In genomic region chr17:35900280-35900679, GRCh38 we compare ENCODE assay signal across 24 cellular contexts. TPM values are rescaled to one million over a fixed set of nuclear protein-coding genes. Genes with fewer than 3 reads are reported as not detected.
DNase-seq lines count a peak whose midpoint lies in the region; FAIRE-seq and TF ChIP-seq lines count a peak whose summit lies in the region.
"Had no signal": no experiment of that assay in that cellular context is flagged by ENCODE, and none has a peak within 500 bp of the region (broad histone marks: within the 10 kb centered on the region; RNA-seq: fewer than 3 reads in every experiment).

No MANE protein-coding gene starts in this region.

- no peak for TF ChIP-seq POLR2A in Peyer's patch (IDR thresholded peaks at IDR 0.05)

- H3K27me3 ChIP-seq in CD4-positive, alpha-beta memory T cell (ENCODE audit: insufficient read depth, low read length), result no peaks in the 10 kb centered on the region
- H3K27me3 ChIP-seq in Peyer's patch, result no peaks in the 10 kb centered on the region
- H3K27me3 ChIP-seq in bronchial epithelial cell (ENCODE audit: control insufficient read depth, insufficient read depth, low read length), result no peaks in the 10 kb centered on the region
- H3K27me3 ChIP-seq: left lung, ovary, sigmoid colon, testis had no signal

- peaks cover 48% of the 10 kb centered on the region for H3K4me1 ChIP-seq in CD4-positive, alpha-beta memory T cell (ENCODE audit: insufficient read depth, low read length)
- H3K4me1 ChIP-seq in Peyer's patch, result no peaks in the 10 kb centered on the region
- H3K4me1 ChIP-seq: sigmoid colon, testis had no signal

- no peaks in the 10 kb centered on the region for H3K9me3 ChIP-seq in CD4-positive, alpha-beta memory T cell (ENCODE audit: control insufficient read depth in 1 of 2, low read length in 2 of 2)
- H3K9me3 ChIP-seq in Peyer's patch, result no peaks in the 10 kb centered on the region
- H3K9me3 ChIP-seq: left lung, ovary, sigmoid colon, testis had no signal

- peaks cover 0 to 2% of the 10 kb centered on the region in 2 donors for H3K27me3 Mint-ChIP-seq in CD4-positive, alpha-beta memory T cell
- H3K27me3 Mint-ChIP-seq in nephron (ENCODE audit: low read depth), result peaks cover 7% of the 10 kb centered on the region

- peaks cover 0 to 3% (median 0%) of the 10 kb centered on the region in 8 donors for H3K9me3 Mint-ChIP-seq in CD4-positive, alpha-beta memory T cell
- no peaks in the 10 kb centered on the region for H3K9me3 Mint-ChIP-seq in nephron

- POLR2A ChIA-PET in CD4-positive, alpha-beta memory T cell (lab: Charles Lee; ENCODE audit: partially characterized antibody), result interaction anchor here (0.7 to 8.0 kb wide), 8 partner anchors 9 to 46 kb away, joined by 3 to 113 read pairs (median 4); partner anchors contain the start of genes CCL5 and HEATR9

- H3K27ac Mint-ChIP-seq in CD4-positive, alpha-beta memory T cell, result peak overlapping the region; percentile 67 to 94 (median 87)
- H3K27ac Mint-ChIP-seq in nephron, result peak overlapping the region; percentile 38 to 77 (median 68)

- peak in 1 of 5 donors; percentile 56 for DNase-seq in CD4-positive, alpha-beta memory T cell
- DNase-seq in Peyer's patch (peak in 1 of 3 donors; percentile 54), bronchial epithelial cell (ENCODE audit: low read depth) (peak; percentile 4), NOMO-1 (lab: John Stamatoyannopoulos, UW; ENCODE audit: unreplicated experiment in 2 of 2) (no peak), DMS53 (lab: John Stamatoyannopoulos, UW) (no peak), EL (no peak), middle frontal gyrus (ENCODE audit: extremely low spot score, low spot score) (no peak)
- DNase-seq: activated CD4-positive, CD25-positive, alpha-beta regulatory T cell; GDM1; left lung; MM.1S; NCI-H446; ovary; Right ventricle myocardium superior; sigmoid colon; stimulated activated CD4-positive, alpha-beta T cell treated with anti-CD3 and anti-CD28 coated beads, Interleukin-2, amount 100 ng/mL, for 48 hours; testis had no signal

- TF ChIP-seq CTCF in Peyer's patch (IDR thresholded peaks at IDR 0.05) (no peak), bronchial epithelial cell (IDR thresholded peaks at IDR 0.05; ENCODE audit: insufficient read depth, low read length, severe bottlenecking) (no peak), nephron (IDR thresholded peaks at IDR 0.05; ENCODE audit: unreplicated experiment in 3 of 3) (no peak)

- H3K4me3 Mint-ChIP-seq in CD4-positive, alpha-beta memory T cell, result peak overlapping the region in 6 of 8 donors; percentile 17 to 75 (median 55)
- no peak overlapping the region for H3K4me3 Mint-ChIP-seq in nephron

- intact Hi-C loops in CD4-positive, alpha-beta memory T cell (cut with micrococcal nuclease), result no loop called here

- H3K4me3 ChIP-seq in CD4-positive, alpha-beta memory T cell (ENCODE audit: low read length in 2 of 2), result no peak overlapping the region
- no peak overlapping the region for H3K4me3 ChIP-seq in Peyer's patch
- no peak overlapping the region for H3K4me3 ChIP-seq in bronchial epithelial cell (ENCODE audit: low read depth, low read length)
- H3K4me3 ChIP-seq: left lung, ovary, sigmoid colon, testis had no signal

- CTCF ChIA-PET in CD4-positive, alpha-beta memory T cell (lab: Charles Lee; ENCODE audit: partially characterized antibody), result interaction anchor here (1.0 to 2.0 kb wide), 2 partner anchors 9 to 50 kb away, joined by 3 to 5 read pairs; no protein-coding TSS in a partner anchor

- peaks cover 24 to 64% (median 46%) of the 10 kb centered on the region in 4 donors for H3K4me1 Mint-ChIP-seq in CD4-positive, alpha-beta memory T cell
- peaks cover 42% of the 10 kb centered on the region for H3K4me1 Mint-ChIP-seq in nephron

- FAIRE-seq in bronchial epithelial cell (lab: Jason Lieb, UNC), result no peak
- FAIRE-seq: astrocyte, colon, endometrium, GM12892 had no signal

- H3K36me3 Mint-ChIP-seq in CD4-positive, alpha-beta memory T cell, result no peaks in the 10 kb centered on the region
- no peaks in the 10 kb centered on the region for H3K36me3 Mint-ChIP-seq in nephron (ENCODE audit: low read depth)

- no peak overlapping the region for H3K27ac ChIP-seq in CD4-positive, alpha-beta memory T cell (ENCODE audit: low read depth, low read length)
- peak overlapping the region in 3 of 4 donors; percentile 21 to 65 (median 48) for H3K27ac ChIP-seq in Peyer's patch
- H3K27ac ChIP-seq: left lung, ovary, sigmoid colon, testis had no signal

- no peaks in the 10 kb centered on the region for H3K36me3 ChIP-seq in CD4-positive, alpha-beta memory T cell (ENCODE audit: insufficient read depth, low read length)
- H3K36me3 ChIP-seq in Peyer's patch (no peaks in the 10 kb centered on the region), bronchial epithelial cell (ENCODE audit: control insufficient read depth, insufficient read depth, low read length) (no peaks in the 10 kb centered on the region)
- H3K36me3 ChIP-seq: left lung, ovary, sigmoid colon had no signal

RNA-seq across cellular contexts. Expression of gene CCL5, which starts 20.1 kb away (rescaled TPM):
- total RNA-seq in CD4-positive, alpha-beta memory T cell, result 100 to 1,000 TPM; 279 to 309 TPM
- 100 to 1,000 TPM; 156 to 210 TPM for polyA plus RNA-seq in CD4-positive, alpha-beta memory T cell
- total RNA-seq in Peyer's patch, result 10 to 100 TPM in 1 of 4 donors, 1 to 10 TPM in 3; 5.8 to 13.8 (median 9.2) TPM
- 0.26 TPM in 1 of 2 replicates, not detected in the other for total RNA-seq in bronchial epithelial cell

RNA-seq across cellular contexts. Expression of gene RDM1, which starts 30.3 kb away (rescaled TPM):
- total RNA-seq in CD4-positive, alpha-beta memory T cell, result 1 to 10 TPM in 1 of 2 experiments, under 1 TPM in 1; 0.87 to 1.9 TPM
- polyA plus RNA-seq in CD4-positive, alpha-beta memory T cell, result under 1 TPM; 0.38 to 0.98 TPM
- total RNA-seq in Peyer's patch (1 to 10 TPM in 1 of 4 donors, under 1 TPM in 1, not detected in 2; 0.88 to 1.9 TPM), bronchial epithelial cell (0.13 TPM in 1 of 2 replicates, not detected in the other)
- total RNA-seq: astrocyte, ovary, Right ventricle myocardium superior, sigmoid colon had no signal

RNA-seq across cellular contexts. Expression of gene HEATR9, which starts 31.6 kb away (rescaled TPM):
- 1 to 10 TPM; 2.2 to 2.6 TPM for total RNA-seq in CD4-positive, alpha-beta memory T cell
- not detected for polyA plus RNA-seq in CD4-positive, alpha-beta memory T cell
- total RNA-seq in Peyer's patch (not detected), bronchial epithelial cell (not detected in 2 replicates)
- total RNA-seq: astrocyte, ovary, Right ventricle myocardium superior, sigmoid colon had no signal

RNA-seq across cellular contexts. Expression of gene LYZL6, which starts 43.2 kb away (rescaled TPM):
- total RNA-seq in CD4-positive, alpha-beta memory T cell, result not detected
- not detected for polyA plus RNA-seq in CD4-positive, alpha-beta memory T cell
- not detected for total RNA-seq in Peyer's patch
- not detected in 2 replicates for total RNA-seq in bronchial epithelial cell
- total RNA-seq: astrocyte; left lung; mucosa of gallbladder; ovary; Right ventricle myocardium superior; sigmoid colon; T-helper 1 cell treated with Interleukin-12 subunit alpha and Interleukin-12 subunit beta and Interleukin-4 antibody, amounts not matched to agents 30 ng/mL and 1 ng/mL, for 36 hours had no signal
- polyA plus RNA-seq: ovary, sigmoid colon had no signal

Comparison
In these comparisons a context has a peak if more than half of its experiments do, and no peak if none do; other contexts are left out.
1. H3K4me3 Mint-ChIP-seq: peak in CD4-positive, alpha-beta memory T cell (6 of 8); none in nephron (0 of 3).
2. RNA of gene CCL5, which starts 20.1 kb away (total RNA-seq): 279 to 309 TPM in CD4-positive, alpha-beta memory T cell; 5.8 to 13.8 TPM in Peyer's patch and 0.26 TPM in bronchial epithelial cell; every median in the first group is over 10 times any median in the second.